10 cellular contexts compared by ENCODE assay signal in the genomic region with DNA sequence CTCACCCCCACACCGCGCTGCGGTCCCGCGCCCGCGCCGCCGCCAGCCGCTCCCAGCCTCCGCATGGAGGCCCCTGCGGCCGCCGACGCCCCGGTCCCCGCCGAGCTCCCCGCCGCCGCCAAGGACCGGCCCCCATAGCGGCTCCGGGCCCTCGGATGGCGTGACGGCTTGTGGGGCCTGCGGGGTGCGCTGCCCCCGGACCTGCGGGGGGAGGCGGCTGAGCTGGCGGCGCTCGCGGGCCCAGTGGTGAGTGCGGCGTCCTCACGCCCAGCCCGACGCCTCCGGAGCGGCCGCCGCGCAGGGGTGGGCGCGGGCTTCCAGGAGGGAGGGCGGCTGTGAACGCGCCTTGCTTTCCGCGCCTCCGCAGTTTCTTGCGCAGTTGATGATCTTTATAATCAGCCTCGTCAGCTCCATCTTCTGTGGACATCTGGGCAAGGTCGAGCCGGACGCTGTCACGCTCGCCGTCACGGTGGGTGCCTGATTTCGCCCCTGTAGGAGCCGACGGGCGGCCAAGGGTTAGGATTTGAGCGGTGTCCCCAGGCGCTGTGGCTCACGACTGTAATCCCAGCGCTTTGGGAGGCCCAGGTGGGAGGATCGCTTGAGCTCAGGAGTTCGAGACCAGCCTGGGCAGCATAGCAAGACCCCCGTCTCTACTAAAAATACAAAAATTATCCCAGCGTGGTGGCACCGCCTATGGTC. TPM values are rescaled to one million over a fixed set of nuclear protein-coding genes. Genes with fewer than 3 reads are reported as not detected.
DNase-seq lines count a peak whose midpoint lies in the region; FAIRE-seq and TF ChIP-seq lines count a peak whose summit lies in the region.
"Had no signal": no experiment of that assay in that cellular context is flagged by ENCODE, and none has a peak within 500 bp of the region (broad histone marks: within the 10 kb centered on the region; RNA-seq: fewer than 3 reads in every experiment).

No MANE protein-coding gene starts in this region.

- H3K14ac ChIP-seq in mesenchymal stem cell (ENCODE audit: low read length in 2 of 2), result no peak overlapping the region

- no peak overlapping the region for H3K4ac ChIP-seq in mesenchymal stem cell (ENCODE audit: low read depth in 1 of 2, low read length in 2 of 2)

- no peaks in the 10 kb centered on the region for H3K36me3 Mint-ChIP-seq in endothelial cell (ENCODE audit: low read depth, unreplicated experiment)

- H3K4me3 Mint-ChIP-seq in endothelial cell (ENCODE audit: unreplicated experiment), result peak overlapping the region; percentile 88

- peak overlapping the region; percentile 99 for H3K4me2 ChIP-seq in mesenchymal stem cell (ENCODE audit: low read length, poor library complexity, severe bottlenecking)

- FAIRE-seq in GM12892 (lab: Jason Lieb, UNC), result no peak

- 29% methylated on average over 61 of the region's 76 CpGs for WGBS in mesenchymal stem cell

- TF ChIP-seq POLR2A in GM12892 (IDR thresholded peaks at IDR 0.05; ENCODE audit: low read depth, low read length), result no peak

- H2AK5ac ChIP-seq in mesenchymal stem cell (ENCODE audit: low read length, severe bottlenecking), result no peak overlapping the region

- H3K36me3 ChIP-seq in mesenchymal stem cell (ENCODE audit: control insufficient read depth in 1 of 2, insufficient read depth in 2 of 2, low read depth in 1 of 2, low read length in 2 of 2) (no peaks in the 10 kb centered on the region), tibial artery (no peaks in the 10 kb centered on the region)

- H3K27ac ChIP-seq in mesenchymal stem cell (ENCODE audit: low read length, poor library complexity, severe bottlenecking) (no peak overlapping the region), tibial artery (peak overlapping the region; percentile 49 to 58)

- no peak overlapping the region for H2BK5ac ChIP-seq in mesenchymal stem cell (ENCODE audit: low read depth, low read length, poor library complexity, severe bottlenecking)

- peak overlapping the region; percentile 72 for H3K9ac ChIP-seq in mesenchymal stem cell (ENCODE audit: low read length)

- H3K27me3 Mint-ChIP-seq in endothelial cell (ENCODE audit: unreplicated experiment), result peaks cover 4% of the 10 kb centered on the region

- H2BK12ac ChIP-seq in mesenchymal stem cell (ENCODE audit: low read length in 2 of 2), result no peak overlapping the region

- H3K4me3 ChIP-seq in mesenchymal stem cell (ENCODE audit: insufficient read depth in 1 of 2, low read depth in 1 of 2, low read length in 2 of 2), result peak overlapping the region; percentile 51 to 74
- H3K4me3 ChIP-seq in tibial artery, result peak overlapping the region; percentile 45 to 60

- DNase-seq in NCI-H1092 treated with DMSO at 0.1 percent for 48 hours (lab: John Stamatoyannopoulos, UW) (peak; percentile 20), NCI-H1092 (lab: John Stamatoyannopoulos, UW) (no peak), endothelial cell (ENCODE audit: low spot score) (peak; percentile 22), mesenchymal stem cell (no peak), tibial artery (no peak), UCSD-AML1 (lab: John Stamatoyannopoulos, UW; ENCODE audit: unreplicated experiment) (no peak), medulla oblongata (ENCODE audit: extremely low spot score) (no peak), GM12892 (ENCODE audit: insufficient read length) (no peak)
- DNase-seq: activated gamma-delta T cell treated with Interleukin-2 at 50 U/mL for 16 hours, NCI-H187 treated with DMSO at 0.1 percent for 48 hours had no signal

- no peak overlapping the region for H3K27ac Mint-ChIP-seq in endothelial cell (ENCODE audit: unreplicated experiment)

- no peak for TF ChIP-seq CTCF in endothelial cell (IDR thresholded peaks at IDR 0.05; ENCODE audit: unreplicated experiment)
- no peak for TF ChIP-seq CTCF in tibial artery (IDR thresholded peaks at IDR 0.05)

- H3K18ac ChIP-seq in mesenchymal stem cell (ENCODE audit: low read depth in 1 of 2, low read length in 2 of 2), result no peak overlapping the region

- H3K4me1 Mint-ChIP-seq in endothelial cell (ENCODE audit: unreplicated experiment), result no peaks in the 10 kb centered on the region

- intact Hi-C loops in tibial artery (cut with DNase I; ENCODE audit: low total_unique reads), result loop anchor here (10.0 kb wide), 1 partner anchor 65 kb away; the partner anchor contains the start of gene ALDH3A2

- H2BK15ac ChIP-seq in mesenchymal stem cell (ENCODE audit: low read depth, poor library complexity, severe bottlenecking), result no peak overlapping the region

- H3K23ac ChIP-seq in mesenchymal stem cell (ENCODE audit: low read length in 2 of 2), result peak overlapping the region in 1 of 2 experiments; percentile 89

- H2AFZ ChIP-seq in mesenchymal stem cell (ENCODE audit: low read depth, low read length), result peak overlapping the region; percentile 14

- peak overlapping the region; percentile 15 for H4K91ac ChIP-seq in mesenchymal stem cell (ENCODE audit: low read length)

- H3K4me1 ChIP-seq in mesenchymal stem cell (ENCODE audit: control insufficient read depth, insufficient read depth, low read depth, low read length) (peaks cover 12% of the 10 kb centered on the region), tibial artery (peaks cover 0 to 19% (median 10%) of the 10 kb centered on the region in 4 donors)

- no peak overlapping the region for H4K8ac ChIP-seq in mesenchymal stem cell (ENCODE audit: low read length)

- H3K27me3 ChIP-seq in mesenchymal stem cell (ENCODE audit: control insufficient read depth in 1 of 2, insufficient read depth in 1 of 2, low read length in 2 of 2) (peaks cover 24 to 37% of the 10 kb centered on the region in 2 experiments), tibial artery (no peaks in the 10 kb centered on the region)

- H3K79me1 ChIP-seq in mesenchymal stem cell (replicated peaks; ENCODE audit: low read length, poor library complexity, severe bottlenecking), result no peaks in the 10 kb centered on the region

- no peak overlapping the region for H2BK120ac ChIP-seq in mesenchymal stem cell (ENCODE audit: low read depth, low read length)

- no peaks in the 10 kb centered on the region for H3K9me3 Mint-ChIP-seq in endothelial cell (ENCODE audit: unreplicated experiment)

- H3K9me3 ChIP-seq in mesenchymal stem cell (ENCODE audit: control insufficient read depth, low read length), result no peaks in the 10 kb centered on the region
- H3K9me3 ChIP-seq in tibial artery, result no peaks in the 10 kb centered on the region

RNA-seq across cellular contexts. Expression of gene SLC47A1, which starts 46.4 kb away (rescaled TPM):
- 6.8 TPM for total RNA-seq in endothelial cell (ENCODE audit: unreplicated experiment)
- polyA plus RNA-seq in mesenchymal stem cell (2013, experiment 1 of 2), result not detected
- not detected for polyA plus RNA-seq in mesenchymal stem cell (2013, experiment 2 of 2)
- 3.3 TPM for polyA plus RNA-seq in GM12892 (2012; ENCODE audit: missing spikeins)

Comparison
In these comparisons a context has a peak if more than half of its experiments do, and no peak if none do; other contexts are left out.
1. DNase-seq: peak in NCI-H1092 treated with DMSO at 0.1 percent for 48 hours (single experiment) and endothelial cell (single experiment); none in NCI-H1092 (single experiment), mesenchymal stem cell (single experiment), tibial artery (0 of 2), UCSD-AML1 (single experiment), medulla oblongata (single experiment) and GM12892 (single experiment).